23 cellular contexts compared by ENCODE assay signal in the genomic region with DNA sequence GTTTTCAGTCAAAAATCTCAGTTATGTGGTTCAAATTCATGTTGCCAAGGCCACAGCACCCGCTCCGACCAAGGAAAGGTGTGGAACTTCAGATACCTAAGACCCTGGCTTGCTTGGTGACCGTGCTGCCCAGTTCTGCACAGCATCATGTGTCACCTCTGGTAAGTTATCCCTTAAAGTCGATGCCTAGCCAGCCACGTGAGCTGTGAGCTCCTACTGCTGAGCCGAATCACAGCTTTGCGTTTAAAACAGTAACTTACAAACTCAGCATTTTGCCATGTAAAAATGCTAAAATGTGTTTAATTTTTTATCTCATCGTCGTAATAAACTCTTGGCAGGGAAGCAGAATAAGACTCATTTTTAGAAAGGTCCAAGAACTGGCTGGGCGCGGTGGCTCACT. TPM values are rescaled to one million over a fixed set of nuclear protein-coding genes. Genes with fewer than 3 reads are reported as not detected.
A peak's percentile ranks its signal among the peaks of the same experiment; 100 is the strongest.
DNase-seq lines count a peak whose midpoint lies in the region; ATAC-seq, FAIRE-seq and TF ChIP-seq lines count a peak whose summit lies in the region.
"Had no signal": no experiment of that assay in that cellular context is flagged by ENCODE, and none has a peak within 500 bp of the region (broad histone marks: within the 10 kb centered on the region; RNA-seq: fewer than 3 reads in every experiment).

No MANE protein-coding gene starts in this region.

- CTCF ChIA-PET in HepG2 (lab: Yijun Ruan, JAX; ENCODE audit: low intra/inter-chr PET ratio, low total read pairs) (no interaction called here), K562 (lab: Yijun Ruan, JAX; ENCODE audit: low intra/inter-chr PET ratio) (no interaction called here)

- H4K20me1 ChIP-seq in HepG2 (ENCODE audit: insufficient read depth, low read length), result no peaks in the 10 kb centered on the region
- no peaks in the 10 kb centered on the region for H4K20me1 ChIP-seq in K562 (replicated peaks; ENCODE audit: control insufficient read depth, insufficient read depth, low read length)
- H4K20me1 ChIP-seq in neural progenitor cell (ENCODE audit: low read depth), result peaks cover 9% of the 10 kb centered on the region
- H4K20me1 ChIP-seq: BLaER1 treated with 17β-estradiol and CSF1 and Interleukin-3, amounts not matched to agents 10 nM and 100 nM had no signal

- H3K36me3 ChIP-seq in HepG2 (replicated peaks in 1 of 2; ENCODE audit: control insufficient read depth in 1 of 2, insufficient read depth in 2 of 2, low read length in 2 of 2), result no peaks in the 10 kb centered on the region
- no peaks in the 10 kb centered on the region for H3K36me3 ChIP-seq in right lobe of liver
- no peaks in the 10 kb centered on the region for H3K36me3 ChIP-seq in K562 (ENCODE audit: control insufficient read depth, insufficient read depth, low read length)
- H3K36me3 ChIP-seq in neural progenitor cell, result no peaks in the 10 kb centered on the region
- no peaks in the 10 kb centered on the region for H3K36me3 ChIP-seq in tibial nerve
- H3K36me3 ChIP-seq: BLaER1 treated with 17β-estradiol and CSF1 and Interleukin-3, amounts not matched to agents 10 nM and 100 nM had no signal

- H3K9me3 ChIP-seq in HepG2 (ENCODE audit: low read length) (peaks cover 6% of the 10 kb centered on the region; the same call in 1 of the 2 replicates), right lobe of liver (no peaks in the 10 kb centered on the region), K562 (replicated peaks; ENCODE audit: control insufficient read depth, insufficient read depth, low read depth, low read length) (0 out of 2 replicates have a peak, but pooled peaks cover 2% of the 10 kb centered on the region), neural progenitor cell (ENCODE audit: low read depth) (no peaks in the 10 kb centered on the region), tibial nerve (peaks cover 0 to 4% (median 0%) of the 10 kb centered on the region in 4 donors)
- H3K9me3 ChIP-seq: Caco-2 had no signal

- H3K79me2 ChIP-seq in HepG2 (ENCODE audit: insufficient read depth, low read length) (no peaks in the 10 kb centered on the region), K562 (ENCODE audit: control insufficient read depth, insufficient read depth, low read length) (no peaks in the 10 kb centered on the region), neural progenitor cell (ENCODE audit: low read depth) (no peaks in the 10 kb centered on the region)

- TF ChIP-seq RAD21 in HepG2 (CRISPR knock-in tag; IDR thresholded peaks at IDR 0.05), result no peak
- no peak for TF ChIP-seq RAD21 in K562 (CRISPR knock-in tag; conservative IDR thresholded peaks at IDR 0.05 in 1 of 2, IDR thresholded peaks at IDR 0.05 in 1 of 2)

- TF ChIP-seq POLR2A in HepG2 (IDR thresholded peaks at IDR 0.05; ENCODE audit: insufficient read depth in 1 of 2, low read depth in 2 of 2, low read length in 2 of 2) (no peak), right lobe of liver (IDR thresholded peaks at IDR 0.05) (no peak), K562 (conservative IDR thresholded peaks at IDR 0.05) (no peak), tibial nerve (IDR thresholded peaks at IDR 0.05) (no peak)

- H3F3A ChIP-seq in neural progenitor cell (ENCODE audit: low read depth), result peaks cover 6% of the 10 kb centered on the region

- TF ChIP-seq EP300 in HepG2 (IDR thresholded peaks at IDR 0.05; ENCODE audit: low read depth in 2 of 2, low read length in 2 of 2), result no peak
- TF ChIP-seq EP300 in HepG2 (CRISPR knock-in tag; IDR thresholded peaks at IDR 0.05; ENCODE audit: borderline replicate concordance), result no peak
- TF ChIP-seq EP300 in K562 (IDR thresholded peaks at IDR 0.05; ENCODE audit: low read length), result no peak
- TF ChIP-seq EP300 in tibial nerve (IDR thresholded peaks at IDR 0.05), result no peak

- in situ Hi-C loops in HepG2 (cut with HindIII; ENCODE audit: extremely low pct_ligation_motif_present, low pct_unique_long_range_greater_than_20kb) (no loop called here), K562 (cut with MboI) (no loop called here)

- H3K9me1 ChIP-seq in K562 (ENCODE audit: control insufficient read depth, insufficient read depth, low read length), result no peaks in the 10 kb centered on the region

- H3K4me3 Mint-ChIP-seq in neural progenitor cell, result peak overlapping the region; percentile 64
- H3K4me3 Mint-ChIP-seq: CD4-positive, alpha-beta T cell; CD8-positive, alpha-beta T cell had no signal

- H3K4me2 ChIP-seq in HepG2 (ENCODE audit: low read depth, low read length), result no peak overlapping the region
- no peak overlapping the region for H3K4me2 ChIP-seq in K562 (ENCODE audit: insufficient read depth, low read length)
- no peak overlapping the region for H3K4me2 ChIP-seq in neural progenitor cell
- H3K4me2 ChIP-seq: BLaER1 treated with 17β-estradiol and CSF1 and Interleukin-3, amounts not matched to agents 10 nM and 100 nM had no signal

- H3K27ac ChIP-seq in HepG2 (ENCODE audit: extremely low read length, insufficient read depth, low read length), result no peak overlapping the region
- H3K27ac ChIP-seq in right lobe of liver, result no peak overlapping the region
- no peak overlapping the region for H3K27ac ChIP-seq in K562 (ENCODE audit: extremely low read depth, low read depth, low read length)
- no peak overlapping the region for H3K27ac ChIP-seq in neural progenitor cell
- no peak overlapping the region for H3K27ac ChIP-seq in tibial nerve
- H3K27ac ChIP-seq: BLaER1 treated with 17β-estradiol and CSF1 and Interleukin-3, amounts not matched to agents 10 nM and 100 nM; C4-2B had no signal

- FAIRE-seq in HepG2 (lab: Jason Lieb, UNC), result no peak
- FAIRE-seq in K562 (lab: Jason Lieb, UNC), result no peak
- FAIRE-seq: A204.1, D721Med, G401.6, GM12891, GM19239 had no signal

- POLR2A ChIA-PET in HepG2 (lab: Yijun Ruan, JAX) (no interaction called here), K562 (lab: Yijun Ruan, JAX) (no interaction called here)

- ATAC-seq in HepG2 (no peak), right lobe of liver (no peak), K562 (no peak), left colon (no peak)
- ATAC-seq: CD8-positive, alpha-beta T cell had no signal

- peaks cover 15% of the 10 kb centered on the region for H3K9me3 Mint-ChIP-seq in neural progenitor cell

- BruUV-seq in HepG2 (replicated peaks; lab: Mats Ljungman, UMichigan) (no TSS peak), K562 (replicated peaks; lab: Mats Ljungman, UMichigan) (no TSS peak)

- H3K27ac Mint-ChIP-seq in neural progenitor cell, result no peak overlapping the region
- H3K27ac Mint-ChIP-seq: CD4-positive, alpha-beta T cell; CD8-positive, alpha-beta T cell had no signal

- H3K27me3 ChIP-seq in HepG2 (ENCODE audit: control insufficient read depth in 1 of 2, insufficient read depth in 2 of 2, low read length in 2 of 2) (peaks cover 8 to 56% of the 10 kb centered on the region in 2 experiments; a peak in 4 of 5 replicates), right lobe of liver (peaks cover 6% of the 10 kb centered on the region in 2 donors), K562 (ENCODE audit: control insufficient read depth in 2 of 2, insufficient read depth in 2 of 2, low read length in 2 of 2) (peaks cover 0 to 35% of the 10 kb centered on the region in 2 experiments; a peak in 2 of 5 replicates), neural progenitor cell (peaks cover 74% of the 10 kb centered on the region), tibial nerve (peaks cover 4 to 33% of the 10 kb centered on the region in 2 donors)
- H3K27me3 ChIP-seq: BLaER1 treated with 17β-estradiol and CSF1 and Interleukin-3, amounts not matched to agents 10 nM and 100 nM had no signal

- H2AFZ ChIP-seq in HepG2 (ENCODE audit: low read length), result no peak overlapping the region
- H2AFZ ChIP-seq in K562 (ENCODE audit: low read depth, low read length), result no peak overlapping the region
- H2AFZ ChIP-seq in neural progenitor cell (replicated peaks), result no peak overlapping the region

- H3K4me3 ChIP-seq in HepG2 (replicated peaks in 1 of 3; ENCODE audit: insufficient read depth in 1 of 3, low read depth in 2 of 3, low read length in 3 of 3), result no peak overlapping the region
- H3K4me3 ChIP-seq in right lobe of liver, result no peak overlapping the region
- H3K4me3 ChIP-seq in K562, result no peak overlapping the region
- no peak overlapping the region for H3K4me3 ChIP-seq in neural progenitor cell
- no peak overlapping the region for H3K4me3 ChIP-seq in tibial nerve
- H3K4me3 ChIP-seq: BLaER1 treated with 17β-estradiol and CSF1 and Interleukin-3, amounts not matched to agents 10 nM and 100 nM had no signal

- DNase-seq in HepG2 (ENCODE audit: low spot score), result no peak
- DNase-seq in right lobe of liver, result no peak
- DNase-seq in K562 (ENCODE audit: extremely low read depth in 1 of 4, low spot score in 3 of 4), result no peak
- no peak for DNase-seq in neural progenitor cell (ENCODE audit: low spot score)
- DNase-seq in left colon, result no peak
- no peak for DNase-seq in tibial nerve (ENCODE audit: low spot score in 2 of 2)
- DNase-seq: 8988T; ACHN; Caco-2; Calu3; CD4-positive, alpha-beta T cell; DMS79 treated with DMSO at 0.1 percent for 48 hours; GF-D8 had no signal

- H3K4me1 ChIP-seq in HepG2 (ENCODE audit: insufficient read depth, low read length) (no peaks in the 10 kb centered on the region), right lobe of liver (no peaks in the 10 kb centered on the region), K562 (replicated peaks in 1 of 2; ENCODE audit: control insufficient read depth in 2 of 2, insufficient read depth in 2 of 2, low read length in 2 of 2) (no peaks in the 10 kb centered on the region; a peak in 1 of 5 replicates), neural progenitor cell (no peaks in the 10 kb centered on the region), tibial nerve (peaks cover 0 to 12% (median 0%) of the 10 kb centered on the region in 4 donors)
- H3K4me1 ChIP-seq: Caco-2 had no signal

- peaks cover 3% of the 10 kb centered on the region for H3K4me1 Mint-ChIP-seq in neural progenitor cell

- H3K9ac ChIP-seq in HepG2 (ENCODE audit: insufficient read depth, low read depth, low read length) (no peak overlapping the region), K562 (ENCODE audit: insufficient read depth in 1 of 2, low read depth in 2 of 2, low read length in 2 of 2) (no peak overlapping the region), neural progenitor cell (no peak overlapping the region)
- H3K9ac ChIP-seq: BLaER1 treated with 17β-estradiol and CSF1 and Interleukin-3, amounts not matched to agents 10 nM and 100 nM had no signal

- intact Hi-C loops in HepG2 (cut with micrococcal nuclease; ENCODE audit: unreplicated experiment), result no loop called here
- intact Hi-C loops in right lobe of liver (cut with DNase I), result no loop called here
- intact Hi-C loops in K562 (cut with micrococcal nuclease), result no loop called here
- intact Hi-C loops in left colon (cut with DNase I, micrococcal nuclease), result no loop called here

- no peak for TF ChIP-seq CTCF in HepG2 (CRISPR knock-in tag; IDR thresholded peaks at IDR 0.05)
- TF ChIP-seq CTCF in right lobe of liver (IDR thresholded peaks at IDR 0.05), result no peak
- no peak for TF ChIP-seq CTCF in K562 (IDR thresholded peaks at IDR 0.05 in 2 of 3, conservative IDR thresholded peaks at IDR 0.05 in 1 of 3; ENCODE audit: insufficient read depth in 2 of 3, low read depth in 1 of 3, low read length in 3 of 3)
- TF ChIP-seq CTCF in neural progenitor cell (IDR thresholded peaks at IDR 0.05), result no peak
- no peak for TF ChIP-seq CTCF in tibial nerve (IDR thresholded peaks at IDR 0.05)

- H3K36me3 Mint-ChIP-seq in neural progenitor cell, result peaks cover 1% of the 10 kb centered on the region
- H3K36me3 Mint-ChIP-seq: CD8-positive, alpha-beta T cell had no signal

- 49% methylated on average over 11 of the region's 11 CpGs for WGBS in HepG2 (ENCODE audit: low lambda C conversion rate)
- WGBS in right lobe of liver (ENCODE audit: insufficient coverage, low coverage, low lambda C conversion rate, missing lambda C conversion rate), result 68% methylated on average over 11 of the region's 11 CpGs
- WGBS in K562 (ENCODE audit: insufficient coverage, low coverage, missing lambda C conversion rate), result under 1% methylated on average over 11 of the region's 11 CpGs
- 82 to 87% methylated on average over 11 of the region's 11 CpGs for WGBS in tibial nerve, 2 donors

- peaks cover 40% of the 10 kb centered on the region for H3K27me3 Mint-ChIP-seq in neural progenitor cell (ENCODE audit: insufficient read depth, low read depth)

RNA-seq across cellular contexts. Expression of gene TMEM271, which starts 5.3 kb away (rescaled TPM):
- total RNA-seq in HepG2 (2016; rRNA removed; fragmentation: Illumina TruSeq; extraction: Trizol), result not detected in 2 replicates
- not detected in 2 replicates for total RNA-seq in HepG2 (2016; cell fraction: cytosol; rRNA removed; fragmentation: Illumina TruSeq; extraction: Trizol; ENCODE audit: low read depth)
- not detected in 2 replicates for total RNA-seq in HepG2 (2016; cell fraction: insoluble cytoplasmic fraction; rRNA removed; fragmentation: Illumina TruSeq; extraction: Trizol)
- total RNA-seq in HepG2 (2016; cell fraction: membrane; rRNA removed; fragmentation: Illumina TruSeq; extraction: Trizol), result not detected in 2 replicates
- total RNA-seq in HepG2 (2016; cell fraction: nucleus; rRNA removed; fragmentation: Illumina TruSeq; extraction: Trizol), result not detected in 2 replicates
- polyA plus RNA-seq in HepG2 (2011; rRNA removed), result not detected in 2 replicates
- 0.04 TPM in 1 of 2 replicates, not detected in the other for polyA plus RNA-seq in HepG2 (2011; cell fraction: cytosol; rRNA removed)
- polyA plus RNA-seq in HepG2 (2011; cell fraction: nucleus; rRNA removed), result not detected in 2 replicates
- polyA plus RNA-seq in HepG2 (2012), result 0.05 TPM in 1 of 2 replicates, not detected in the other
- not detected in 2 replicates for polyA plus RNA-seq in HepG2 (2016; cell fraction: cytosol; fragmentation: Illumina TruSeq; extraction: Trizol; ENCODE audit: low read depth)
- polyA plus RNA-seq in HepG2 (2016; cell fraction: insoluble cytoplasmic fraction; fragmentation: Illumina TruSeq; extraction: Trizol; ENCODE audit: low read depth), result not detected in 2 replicates
- not detected in 2 replicates for polyA plus RNA-seq in HepG2 (2016; cell fraction: membrane; fragmentation: Illumina TruSeq; extraction: Trizol; ENCODE audit: low read depth)
- polyA plus RNA-seq in HepG2 (2016; cell fraction: nucleus; fragmentation: Illumina TruSeq; extraction: Trizol; ENCODE audit: insufficient read depth, low read depth), result not detected in 2 replicates
- polyA minus RNA-seq in HepG2 (2011; rRNA and poly(A)+ RNA removed; ENCODE audit: low replicate concordance), result not detected in 2 replicates
- not detected in 2 replicates for polyA minus RNA-seq in HepG2 (2011; cell fraction: cytosol; rRNA and poly(A)+ RNA removed)
- polyA minus RNA-seq in HepG2 (2011; cell fraction: nucleus; rRNA and poly(A)+ RNA removed), result not detected in 2 replicates
- total RNA-seq in right lobe of liver, result not detected
- total RNA-seq in K562 (2011; cell fraction: chromatin; rRNA removed; ENCODE audit: low replicate concordance), result not detected in 2 replicates
- not detected in 2 replicates for total RNA-seq in K562 (2011; cell fraction: nucleolus; rRNA removed)
- not detected in 2 replicates for total RNA-seq in K562 (2011; cell fraction: nucleoplasm; rRNA removed)
- total RNA-seq in K562 (2014; rRNA removed), result not detected in 2 replicates
- not detected in 2 replicates for total RNA-seq in K562 (2014; rRNA removed; fragmentation: Illumina TruSeq; extraction: Trizol)
- not detected in 2 replicates for total RNA-seq in K562 (2015; rRNA removed; fragmentation: Illumina TruSeq; extraction: Trizol)
- not detected in 2 replicates for total RNA-seq in K562 (2021)
- not detected in 2 replicates for polyA plus RNA-seq in K562 (2011; rRNA removed)
- polyA plus RNA-seq in K562 (2011; cell fraction: cytosol; rRNA removed), result not detected in 2 replicates
- not detected in 2 replicates for polyA plus RNA-seq in K562 (2011; cell fraction: nucleus; rRNA removed)
- not detected in 2 replicates for polyA plus RNA-seq in K562 (2012)
- polyA plus RNA-seq in K562 (2014; fragmentation: Illumina TruSeq; extraction: Trizol), result not detected in 2 replicates
- not detected for polyA plus RNA-seq in K562 (2014; fragmentation: Nextera tagmentation; extraction: Ambion mirVana)
- not detected in 2 replicates for polyA plus RNA-seq in K562 (2014; rRNA removed)
- polyA minus RNA-seq in K562 (2011; rRNA and poly(A)+ RNA removed), result not detected in 2 replicates
- not detected in 2 replicates for polyA minus RNA-seq in K562 (2011; cell fraction: cytosol; rRNA and poly(A)+ RNA removed)
- polyA minus RNA-seq in K562 (2011; cell fraction: nucleus; rRNA and poly(A)+ RNA removed), result not detected in 2 replicates
- total RNA-seq in neural progenitor cell (ENCODE audit: low replicate concordance), result not detected in 2 replicates
- total RNA-seq in left colon, result not detected
- total RNA-seq in tibial nerve, result not detected
- total RNA-seq: Caco-2; Calu3; CD4-positive, alpha-beta T cell; CD8-positive, alpha-beta T cell had no signal
- polyA plus RNA-seq: AG04450, BJ had no signal

RNA-seq across cellular contexts. Expression of gene PDE6B, which starts 54.6 kb away (rescaled TPM):
- total RNA-seq in HepG2 (2016; rRNA removed; fragmentation: Illumina TruSeq; extraction: Trizol) (0.38 TPM in 1 of 2 replicates, not detected in the other), right lobe of liver (1 to 10 TPM in 1 of 6 experiments, under 1 TPM in 4, not detected in 1; 0.24 to 1.9 (median 0.76) TPM), K562 (2014; rRNA removed) (not detected in 2 replicates), K562 (2014; rRNA removed; fragmentation: Illumina TruSeq; extraction: Trizol) (not detected in 2 replicates), K562 (2015; rRNA removed; fragmentation: Illumina TruSeq; extraction: Trizol) (not detected in 2 replicates), K562 (2021) (not detected in 2 replicates), neural progenitor cell (ENCODE audit: low replicate concordance) (4.3 and 19.5 TPM in 2 replicates), left colon (1 to 10 TPM; 1.3 to 1.4 TPM), tibial nerve (1 to 10 TPM in 1 of 4 donors, under 1 TPM in 1, not detected in 2; 0.98 to 1.3 TPM)
- total RNA-seq in HepG2 (2016; cell fraction: cytosol; rRNA removed; fragmentation: Illumina TruSeq; extraction: Trizol; ENCODE audit: low read depth), result 0.20 TPM in 1 of 2 replicates, not detected in the other
- total RNA-seq in HepG2 (2016; cell fraction: insoluble cytoplasmic fraction; rRNA removed; fragmentation: Illumina TruSeq; extraction: Trizol), result 0.09 TPM in 1 of 2 replicates, not detected in the other
- 0.25 TPM in 1 of 2 replicates, not detected in the other for total RNA-seq in HepG2 (2016; cell fraction: membrane; rRNA removed; fragmentation: Illumina TruSeq; extraction: Trizol)
- not detected in 2 replicates for total RNA-seq in HepG2 (2016; cell fraction: nucleus; rRNA removed; fragmentation: Illumina TruSeq; extraction: Trizol)
- polyA plus RNA-seq in HepG2 (2011; rRNA removed) (0.38 and 0.40 TPM in 2 replicates), K562 (2011; rRNA removed) (not detected in 2 replicates), K562 (2014; fragmentation: Illumina TruSeq; extraction: Trizol) (not detected in 2 replicates), K562 (2014; fragmentation: Nextera tagmentation; extraction: Ambion mirVana) (under 1 TPM in 1 of 2 experiments, not detected in 1; 0.04 TPM), K562 (2014; rRNA removed) (not detected in 2 replicates)
- 0.43 and 0.62 TPM in 2 replicates for polyA plus RNA-seq in HepG2 (2011; cell fraction: cytosol; rRNA removed)
- polyA plus RNA-seq in HepG2 (2011; cell fraction: nucleus; rRNA removed), result 0.33 and 0.45 TPM in 2 replicates
- polyA plus RNA-seq in HepG2 (2012), result 0.38 and 0.73 TPM in 2 replicates
- not detected in 2 replicates for polyA plus RNA-seq in HepG2 (2016; cell fraction: cytosol; fragmentation: Illumina TruSeq; extraction: Trizol; ENCODE audit: low read depth)
- not detected in 2 replicates for polyA plus RNA-seq in HepG2 (2016; cell fraction: insoluble cytoplasmic fraction; fragmentation: Illumina TruSeq; extraction: Trizol; ENCODE audit: low read depth)
- 0.13 TPM in 1 of 2 replicates, not detected in the other for polyA plus RNA-seq in HepG2 (2016; cell fraction: membrane; fragmentation: Illumina TruSeq; extraction: Trizol; ENCODE audit: low read depth)
- polyA plus RNA-seq in HepG2 (2016; cell fraction: nucleus; fragmentation: Illumina TruSeq; extraction: Trizol; ENCODE audit: insufficient read depth, low read depth), result not detected in 2 replicates
- 0.32 TPM in 1 of 2 replicates, not detected in the other for polyA minus RNA-seq in HepG2 (2011; rRNA and poly(A)+ RNA removed; ENCODE audit: low replicate concordance)
- 0.69 and 1.3 TPM in 2 replicates for polyA minus RNA-seq in HepG2 (2011; cell fraction: cytosol; rRNA and poly(A)+ RNA removed)
- polyA minus RNA-seq in HepG2 (2011; cell fraction: nucleus; rRNA and poly(A)+ RNA removed), result 0.37 and 1.3 TPM in 2 replicates
- 0.30 TPM in 1 of 2 replicates, not detected in the other for total RNA-seq in K562 (2011; cell fraction: chromatin; rRNA removed; ENCODE audit: low replicate concordance)
- total RNA-seq in K562 (2011; cell fraction: nucleolus; rRNA removed), result not detected in 2 replicates
- total RNA-seq in K562 (2011; cell fraction: nucleoplasm; rRNA removed), result not detected in 2 replicates
- polyA plus RNA-seq in K562 (2011; cell fraction: cytosol; rRNA removed), result 0.04 TPM in 1 of 2 replicates, not detected in the other
- not detected in 2 replicates for polyA plus RNA-seq in K562 (2011; cell fraction: nucleus; rRNA removed)
- polyA plus RNA-seq in K562 (2012), result 0.07 and 0.10 TPM in 2 replicates
- polyA minus RNA-seq in K562 (2011; rRNA and poly(A)+ RNA removed), result 0.07 TPM in 1 of 2 replicates, not detected in the other
- polyA minus RNA-seq in K562 (2011; cell fraction: cytosol; rRNA and poly(A)+ RNA removed), result not detected in 2 replicates
- not detected in 2 replicates for polyA minus RNA-seq in K562 (2011; cell fraction: nucleus; rRNA and poly(A)+ RNA removed)
- total RNA-seq: Caco-2, Calu3 had no signal

Comparison
In these comparisons a context has a peak if more than half of its experiments do, and no peak if none do; other contexts are left out.
1. Of the 241 proteins assayed by ChIP-seq in both HepG2 and K562: peak only in HepG2: MAFF; only in K562: none; in both: none; in neither: 240.